ENCODE assay signal across 8 cellular contexts in genomic region chr19:5960005-5961001, GRCh38. TPM values are rescaled to one million over a fixed set of nuclear protein-coding genes. Genes with fewer than 3 reads are reported as not detected.
DNase-seq lines count a peak whose midpoint lies in the region; ATAC-seq and TF ChIP-seq lines count a peak whose summit lies in the region.

No MANE protein-coding gene starts in this region.

- no peaks in the 10 kb centered on the region for H3K9me2 ChIP-seq in hepatocyte (replicated peaks; ENCODE audit: insufficient read depth)

- no peak for DNase-seq in T-helper 1 cell
- no peak for DNase-seq in activated CD8-positive, alpha-beta T cell treated with anti-CD3 and anti-CD28 coated beads, Interleukin-2, amount 10 ng/mL, durations not matched to agents 7 days and 5 days
- DNase-seq in hepatocyte (ENCODE audit: low spot score): no peak
- no peak for DNase-seq in EL
- no peak for DNase-seq in GM10248 (ENCODE audit: extremely low spot score)

- H3K4me2 ChIP-seq in hepatocyte: peak overlapping the region; percentile 41

- ATAC-seq in activated CD8-positive, alpha-beta T cell treated with anti-CD3 and anti-CD28 coated beads, Interleukin-2, amount 10 ng/mL, durations not matched to agents 7 days and 5 days: no peak
- no peak for ATAC-seq in HG03039 (IDR thresholded peaks at IDR 0.05; ENCODE audit: unreplicated experiment)

- H3K27me3 Mint-ChIP-seq in T-helper 1 cell treated with Interleukin-12 subunit alpha and Interleukin-12 subunit beta and Interleukin-4 antibody, amounts not matched to agents 30 μg/mL and 1 μg/mL, for 36 hours (ENCODE audit: low read depth): no peaks in the 10 kb centered on the region
- no peaks in the 10 kb centered on the region for H3K27me3 Mint-ChIP-seq in activated CD8-positive, alpha-beta T cell treated with anti-CD3 and anti-CD28 coated beads, Interleukin-2, amount 10 ng/mL, durations not matched to agents 7 days and 5 days (ENCODE audit: low read depth)

- H3K27me3 ChIP-seq in hepatocyte (no peaks in the 10 kb centered on the region), subcutaneous abdominal adipose tissue (ENCODE audit: control insufficient read depth in 5 of 5, insufficient read depth in 4 of 5, low read length in 5 of 5) (no peaks in the 10 kb centered on the region)

- H3K4me1 ChIP-seq in hepatocyte (ENCODE audit: insufficient read depth): peaks cover 75% of the 10 kb centered on the region
- H3K4me1 ChIP-seq in subcutaneous abdominal adipose tissue (ENCODE audit: control insufficient read depth in 5 of 5, insufficient read depth in 5 of 5, low read length in 5 of 5): peaks cover 13 to 46% (median 37%) of the 10 kb centered on the region in 5 donors

- peaks cover 5% of the 10 kb centered on the region for H3K36me3 Mint-ChIP-seq in T-helper 1 cell treated with Interleukin-12 subunit alpha and Interleukin-12 subunit beta and Interleukin-4 antibody, amounts not matched to agents 30 μg/mL and 1 μg/mL, for 36 hours (ENCODE audit: low read depth)
- H3K36me3 Mint-ChIP-seq in activated CD8-positive, alpha-beta T cell treated with anti-CD3 and anti-CD28 coated beads, Interleukin-2, amount 10 ng/mL, durations not matched to agents 7 days and 5 days (ENCODE audit: low read depth): peaks cover 21% of the 10 kb centered on the region

- H3K4me3 Mint-ChIP-seq in T-helper 1 cell treated with Interleukin-12 subunit alpha and Interleukin-12 subunit beta and Interleukin-4 antibody, amounts not matched to agents 30 μg/mL and 1 μg/mL, for 36 hours: peak overlapping the region; percentile 6
- H3K4me3 Mint-ChIP-seq in activated CD8-positive, alpha-beta T cell treated with anti-CD3 and anti-CD28 coated beads, Interleukin-2, amount 10 ng/mL, durations not matched to agents 7 days and 5 days: no peak overlapping the region

- no peaks in the 10 kb centered on the region for H3K36me3 ChIP-seq in hepatocyte (replicated peaks; ENCODE audit: insufficient read depth, low read depth)
- H3K36me3 ChIP-seq in subcutaneous abdominal adipose tissue (ENCODE audit: control insufficient read depth in 5 of 5, insufficient read depth in 5 of 5, low read length in 5 of 5): peaks cover 0 to 9% (median 0%) of the 10 kb centered on the region in 5 donors

- H2AFZ ChIP-seq in hepatocyte: no peak overlapping the region

- POLR2A ChIA-PET in activated CD8-positive, alpha-beta T cell treated with anti-CD3 and anti-CD28 coated beads, Interleukin-2, amount 10 ng/mL, durations not matched to agents 7 days and 5 days (lab: Charles Lee): no interaction called here
- POLR2A ChIA-PET in GM10248 (lab: Yijun Ruan, JAX): interaction anchor here (0.6 kb wide), 1 partner anchor 224 kb away, joined by 6 read pairs; no protein-coding TSS in a partner anchor

- WGBS in hepatocyte (ENCODE audit: low lambda C conversion rate, missing lambda C conversion rate): 79% methylated on average over 18 of the region's 18 CpGs

- CTCF ChIA-PET in activated CD8-positive, alpha-beta T cell treated with anti-CD3 and anti-CD28 coated beads, Interleukin-2, amount 10 ng/mL, durations not matched to agents 7 days and 5 days (lab: Charles Lee): interaction anchor here (2.0 to 2.9 kb wide), 2 partner anchors 27 to 156 kb away, joined by 6 to 9 read pairs; no protein-coding TSS in a partner anchor
- CTCF ChIA-PET in GM10248 (lab: Yijun Ruan, JAX): interaction anchor here (0.7 to 1.9 kb wide), 3 partner anchors 16 to 62 kb away, joined by 4 to 6 read pairs (median 4); no protein-coding TSS in a partner anchor

- peak overlapping the region in 3 of 5 donors; percentile 1 to 39 (median 25) for H3K9ac ChIP-seq in subcutaneous abdominal adipose tissue (ENCODE audit: low read length in 5 of 5)

- H3K27ac ChIP-seq in hepatocyte (peak overlapping the region; percentile 93), subcutaneous abdominal adipose tissue (ENCODE audit: low read depth, low read length) (no peak overlapping the region)

- H3K9me3 ChIP-seq in hepatocyte (ENCODE audit: low read depth): no peaks in the 10 kb centered on the region
- H3K9me3 ChIP-seq in subcutaneous abdominal adipose tissue (ENCODE audit: control insufficient read depth in 5 of 5, low read length in 5 of 5): no peaks in the 10 kb centered on the region

- H3K27ac Mint-ChIP-seq in T-helper 1 cell treated with Interleukin-12 subunit alpha and Interleukin-12 subunit beta and Interleukin-4 antibody, amounts not matched to agents 30 μg/mL and 1 μg/mL, for 36 hours: peak overlapping the region; percentile 93
- H3K27ac Mint-ChIP-seq in activated CD8-positive, alpha-beta T cell treated with anti-CD3 and anti-CD28 coated beads, Interleukin-2, amount 10 ng/mL, durations not matched to agents 7 days and 5 days: peak overlapping the region; percentile 96

- H3K4me3 ChIP-seq in hepatocyte (no peak overlapping the region), subcutaneous abdominal adipose tissue (ENCODE audit: low read depth in 1 of 5, low read length in 5 of 5) (no peak overlapping the region)

- TF ChIP-seq CTCF in hepatocyte (IDR thresholded peaks at IDR 0.05; ENCODE audit: poor library complexity) (no peak), GM10248 (IDR thresholded peaks at IDR 0.05; ENCODE audit: control extremely low read depth, extremely low read depth, low read depth, missing control alignments) (no peak)

- peaks cover 55% of the 10 kb centered on the region for H3K4me1 Mint-ChIP-seq in T-helper 1 cell treated with Interleukin-12 subunit alpha and Interleukin-12 subunit beta and Interleukin-4 antibody, amounts not matched to agents 30 μg/mL and 1 μg/mL, for 36 hours (ENCODE audit: low read depth)
- peaks cover 90% of the 10 kb centered on the region for H3K4me1 Mint-ChIP-seq in activated CD8-positive, alpha-beta T cell treated with anti-CD3 and anti-CD28 coated beads, Interleukin-2, amount 10 ng/mL, durations not matched to agents 7 days and 5 days (ENCODE audit: low read depth)

- H3K79me2 ChIP-seq in hepatocyte: peaks cover 96% of the 10 kb centered on the region

- H4K20me1 ChIP-seq in hepatocyte (ENCODE audit: insufficient read depth, poor library complexity, severe bottlenecking): peaks cover 72% of the 10 kb centered on the region

- no peaks in the 10 kb centered on the region for H3K9me3 Mint-ChIP-seq in T-helper 1 cell treated with Interleukin-12 subunit alpha and Interleukin-12 subunit beta and Interleukin-4 antibody, amounts not matched to agents 30 μg/mL and 1 μg/mL, for 36 hours
- no peaks in the 10 kb centered on the region for H3K9me3 Mint-ChIP-seq in activated CD8-positive, alpha-beta T cell treated with anti-CD3 and anti-CD28 coated beads, Interleukin-2, amount 10 ng/mL, durations not matched to agents 7 days and 5 days (ENCODE audit: insufficient read depth)

RNA-seq across cellular contexts. Expression of gene RANBP3, which starts 17.6 kb away (rescaled TPM):
- 10 to 100 TPM; 82.2 to 93.6 TPM for total RNA-seq in activated CD8-positive, alpha-beta T cell treated with anti-CD3 and anti-CD28 coated beads, Interleukin-2, amount 10 ng/mL, durations not matched to agents 7 days and 5 days
- 51.0 and 78.1 TPM in 2 replicates for total RNA-seq in hepatocyte
- polyA plus RNA-seq in hepatocyte: 10.4 and 16.4 TPM in 2 replicates

RNA-seq across cellular contexts. Expression of gene CAPS, which starts 46.2 kb away (rescaled TPM):
- 10 to 100 TPM; 11.4 to 12.0 TPM for total RNA-seq in activated CD8-positive, alpha-beta T cell treated with anti-CD3 and anti-CD28 coated beads, Interleukin-2, amount 10 ng/mL, durations not matched to agents 7 days and 5 days
- total RNA-seq in hepatocyte: 7.5 and 15.5 TPM in 2 replicates
- polyA plus RNA-seq in hepatocyte: 17.8 and 23.1 TPM in 2 replicates

RNA-seq across cellular contexts. Expression of gene VMAC, which starts 55.6 kb away (rescaled TPM):
- total RNA-seq in activated CD8-positive, alpha-beta T cell treated with anti-CD3 and anti-CD28 coated beads, Interleukin-2, amount 10 ng/mL, durations not matched to agents 7 days and 5 days: 1 to 10 TPM; 6.2 to 6.8 TPM
- total RNA-seq in hepatocyte: 4.3 and 5.9 TPM in 2 replicates
- 3.1 and 4.5 TPM in 2 replicates for polyA plus RNA-seq in hepatocyte

RNA-seq across cellular contexts. Expression of gene NDUFA11, which starts 56.7 kb away (rescaled TPM):
- 100 to 1,000 TPM; 225 to 228 TPM for total RNA-seq in activated CD8-positive, alpha-beta T cell treated with anti-CD3 and anti-CD28 coated beads, Interleukin-2, amount 10 ng/mL, durations not matched to agents 7 days and 5 days
- 158 and 171 TPM in 2 replicates for total RNA-seq in hepatocyte
- 437 and 441 TPM in 2 replicates for polyA plus RNA-seq in hepatocyte
